ENCODE assay signal across 11 cellular contexts in the genomic region with DNA sequence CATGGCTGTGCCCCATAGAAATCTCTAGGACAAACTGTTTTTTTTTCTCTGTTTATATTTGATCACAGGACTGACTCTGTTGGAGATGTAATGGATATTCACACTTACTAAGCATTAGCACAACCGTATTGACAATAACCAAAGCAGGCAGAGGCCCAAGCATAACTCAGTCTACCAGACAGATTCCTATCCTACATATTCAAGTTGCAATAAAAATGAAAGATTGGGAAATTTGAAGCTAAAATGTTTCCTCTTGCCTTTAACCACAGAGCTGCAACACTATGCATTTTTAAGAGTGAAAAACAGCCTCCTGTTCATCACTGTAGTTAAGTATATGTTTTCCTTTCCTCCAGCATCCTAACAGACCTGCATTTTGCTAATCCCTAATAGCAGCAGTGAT. TPM values are rescaled to one million over a fixed set of nuclear protein-coding genes. Genes with fewer than 3 reads are reported as not detected.
DNase-seq lines count a peak whose midpoint lies in the region; FAIRE-seq and TF ChIP-seq lines count a peak whose summit lies in the region.
"Not testable (repeated sequence)": the region's sequence is repeated elsewhere in the genome, so short reads cannot be mapped to it uniquely, and the experiment has no call there.
"Had no signal": no experiment of that assay in that cellular context is flagged by ENCODE, and none has a peak within 500 bp of the region (broad histone marks: within the 10 kb centered on the region; RNA-seq: fewer than 3 reads in every experiment).

No MANE protein-coding gene starts in this region.

- not testable (repeated sequence) for DNase-seq in GM12891 (ENCODE audit: insufficient read length, low spot score); bronchial epithelial cell (ENCODE audit: low read depth); urothelium cell line (ENCODE audit: low spot score)
- peak; percentile 16 for DNase-seq in NCI-H345 (lab: John Stamatoyannopoulos, UW)
- DNase-seq in fibroblast of gingiva (ENCODE audit: low read depth), result peak; percentile 34

- H3K36me3 ChIP-seq in bronchial epithelial cell (ENCODE audit: control insufficient read depth, insufficient read depth, low read length); skeletal muscle satellite cell (ENCODE audit: insufficient read depth, low read length): not testable (repeated sequence)

- not testable (repeated sequence) for TF ChIP-seq CTCF in bronchial epithelial cell (IDR thresholded peaks at IDR 0.05; ENCODE audit: insufficient read depth, low read length, severe bottlenecking)

- not testable (repeated sequence) for H3K27me3 ChIP-seq in bronchial epithelial cell (ENCODE audit: control insufficient read depth, insufficient read depth, low read length); skeletal muscle satellite cell (ENCODE audit: control insufficient read depth, insufficient read depth, low read length)

- not testable (repeated sequence) for TF ChIP-seq POLR2A in GM12891 (IDR thresholded peaks at IDR 0.05; ENCODE audit: low read depth, low read length)

- H3K9me3 ChIP-seq in skeletal muscle satellite cell (replicated peaks; ENCODE audit: low read length), result not testable (repeated sequence)

- not testable (repeated sequence) for H3K4me3 ChIP-seq in bronchial epithelial cell (ENCODE audit: low read depth, low read length); skeletal muscle satellite cell (ENCODE audit: low read length)

- H3K4me2 ChIP-seq in skeletal muscle satellite cell (ENCODE audit: low read length), result peak overlapping the region; percentile 23

- H3K9ac ChIP-seq in skeletal muscle satellite cell (ENCODE audit: low read depth, low read length), result not testable (repeated sequence)

- peak; percentile 54 for FAIRE-seq in GM12891 (lab: Jason Lieb, UNC)
- peak; percentile 40 for FAIRE-seq in bronchial epithelial cell (lab: Jason Lieb, UNC)
- FAIRE-seq in islet of Langerhans (lab: Jason Lieb, UNC), result peak; percentile 96
- FAIRE-seq in urothelium cell line (lab: Jason Lieb, UNC), result peak; percentile 74

- peaks cover 39% of the 10 kb centered on the region for H3K4me1 ChIP-seq in skeletal muscle satellite cell (ENCODE audit: control insufficient read depth, insufficient read depth, low read length)

RNA-seq across cellular contexts. Expression of a gene that starts 13.7 kb away (rescaled TPM):
- polyA plus RNA-seq in GM12891 (2012; ENCODE audit: low read depth, missing spikeins), result 2.3 TPM
- total RNA-seq in bronchial epithelial cell, result 30.8 and 194 TPM in 2 replicates
- 0.44 and 1.0 TPM in 2 replicates for total RNA-seq in skeletal muscle satellite cell (2012; rRNA removed)
- total RNA-seq: Caco-2, GM23248, H1, H7 had no signal
- polyA plus RNA-seq: GM23248, H1 had no signal
